8 cellular contexts compared by ENCODE assay signal in genomic region chr16:29925173-29925804, GRCh38. TPM values are rescaled to one million over a fixed set of nuclear protein-coding genes. Genes with fewer than 3 reads are reported as not detected.
A peak's percentile ranks its signal among the peaks of the same experiment; 100 is the strongest.
DNase-seq lines count a peak whose midpoint lies in the region; ATAC-seq lines count a peak whose summit lies in the region.

No MANE protein-coding gene starts in this region.

- peak overlapping the region; percentile 91 for H3K27ac Mint-ChIP-seq in activated T-cell treated with anti-CD3 and anti-CD28 coated beads, Interleukin-2, amount 50 U/mL, for 24 hours
- H3K27ac Mint-ChIP-seq in activated CD4-positive, alpha-beta memory T cell treated with anti-CD3 and anti-CD28 coated beads for 36 hours = peak overlapping the region; percentile 26

- H3K9me3 Mint-ChIP-seq in activated T-cell treated with anti-CD3 and anti-CD28 coated beads, Interleukin-2, amount 50 U/mL, for 24 hours = no peaks in the 10 kb centered on the region
- H3K9me3 Mint-ChIP-seq in activated CD4-positive, alpha-beta memory T cell treated with anti-CD3 and anti-CD28 coated beads for 36 hours = no peaks in the 10 kb centered on the region

- H3K4me1 ChIP-seq in iPS DF 6.9 (ENCODE audit: control insufficient read depth, insufficient read depth, low read length) (no peaks in the 10 kb centered on the region), skeletal muscle satellite cell (ENCODE audit: control insufficient read depth, insufficient read depth, low read length) (peaks cover 22% of the 10 kb centered on the region)

- ATAC-seq in GM21576 (IDR thresholded peaks at IDR 0.05; ENCODE audit: unreplicated experiment) (no peak), GM18907 (IDR thresholded peaks at IDR 0.05; ENCODE audit: unreplicated experiment) (no peak)

- no peaks in the 10 kb centered on the region for H3K27me3 Mint-ChIP-seq in activated T-cell treated with anti-CD3 and anti-CD28 coated beads, Interleukin-2, amount 50 U/mL, for 24 hours
- no peaks in the 10 kb centered on the region for H3K27me3 Mint-ChIP-seq in activated CD4-positive, alpha-beta memory T cell treated with anti-CD3 and anti-CD28 coated beads for 36 hours

- POLR2A ChIA-PET in activated CD4-positive, alpha-beta memory T cell treated with anti-CD3 and anti-CD28 coated beads for 36 hours (lab: Charles Lee) = interaction anchor here (0.8 to 2.3 kb wide), 16 partner anchors 9 to 140 kb away, joined by 3 to 13 read pairs (median 6); partner anchors contain the start of genes ALDOA, ASPHD1, CDIPT and HIRIP3

- H3K27ac ChIP-seq in iPS DF 6.9 (ENCODE audit: low read length) = no peak overlapping the region

- H3K36me3 Mint-ChIP-seq in activated T-cell treated with anti-CD3 and anti-CD28 coated beads, Interleukin-2, amount 50 U/mL, for 24 hours (ENCODE audit: low read depth) = peaks cover 51% of the 10 kb centered on the region
- peaks cover 11% of the 10 kb centered on the region for H3K36me3 Mint-ChIP-seq in activated CD4-positive, alpha-beta memory T cell treated with anti-CD3 and anti-CD28 coated beads for 36 hours

- H3K36me3 ChIP-seq in iPS DF 6.9 (ENCODE audit: control insufficient read depth, insufficient read depth, low read length) (0 out of 2 replicates have a peak, but pooled peaks cover 3% of the 10 kb centered on the region), skeletal muscle satellite cell (ENCODE audit: insufficient read depth, low read length) (peaks cover 29% of the 10 kb centered on the region)

- DNase-seq in activated T-cell treated with anti-CD3 and anti-CD28 coated beads, Interleukin-2, amount 50 U/mL, for 24 hours = no peak
- DNase-seq in activated T-cell treated with anti-CD3 and anti-CD28 coated beads for 4 hours = no peak
- peak; percentile 13 for DNase-seq in activated CD4-positive, alpha-beta memory T cell treated with anti-CD3 and anti-CD28 coated beads for 36 hours
- DNase-seq in iPS DF 6.9 (ENCODE audit: low read depth, low spot score) = no peak
- DNase-seq in amniotic stem cell (lab: John Stamatoyannopoulos, UW) = no peak

- H3K9ac ChIP-seq in skeletal muscle satellite cell (ENCODE audit: low read depth, low read length) = peak overlapping the region; percentile 90

- H3K4me3 Mint-ChIP-seq in activated T-cell treated with anti-CD3 and anti-CD28 coated beads, Interleukin-2, amount 50 U/mL, for 24 hours = peak overlapping the region; percentile 89
- peak overlapping the region; percentile 82 for H3K4me3 Mint-ChIP-seq in activated CD4-positive, alpha-beta memory T cell treated with anti-CD3 and anti-CD28 coated beads for 36 hours

- WGBS in iPS DF 6.9 (ENCODE audit: insufficient coverage, insufficient read length) = 100% methylated on average over 1 of the region's 14 CpGs

- no peaks in the 10 kb centered on the region for H3K27me3 ChIP-seq in iPS DF 6.9 (ENCODE audit: control insufficient read depth, insufficient read depth, low read length)
- no peaks in the 10 kb centered on the region for H3K27me3 ChIP-seq in skeletal muscle satellite cell (ENCODE audit: control insufficient read depth, insufficient read depth, low read length)

- peaks cover 44% of the 10 kb centered on the region for H3K4me1 Mint-ChIP-seq in activated T-cell treated with anti-CD3 and anti-CD28 coated beads, Interleukin-2, amount 50 U/mL, for 24 hours (ENCODE audit: low read depth)
- peaks cover 44% of the 10 kb centered on the region for H3K4me1 Mint-ChIP-seq in activated CD4-positive, alpha-beta memory T cell treated with anti-CD3 and anti-CD28 coated beads for 36 hours (ENCODE audit: low read depth)

- intact Hi-C loops in activated CD4-positive, alpha-beta memory T cell treated with anti-CD3 and anti-CD28 coated beads for 36 hours (cut with micrococcal nuclease) = loop anchor here (5.0 kb wide), 1 partner anchor 37 kb away; the partner anchor contains the start of gene TMEM219

- H3K9me3 ChIP-seq in iPS DF 6.9 (ENCODE audit: control insufficient read depth, insufficient read depth, low read length) (no peaks in the 10 kb centered on the region), skeletal muscle satellite cell (replicated peaks; ENCODE audit: low read length) (no peaks in the 10 kb centered on the region)

- CTCF ChIA-PET in activated CD4-positive, alpha-beta memory T cell treated with anti-CD3 and anti-CD28 coated beads for 36 hours (lab: Charles Lee) = interaction anchor here (0.6 to 2.6 kb wide), 4 partner anchors 9 to 77 kb away, joined by 3 to 12 read pairs (median 5); partner anchors contain the start of gene ASPHD1

- H3K4me3 ChIP-seq in iPS DF 6.9 (ENCODE audit: low read length) = peak overlapping the region; percentile 90
- peak overlapping the region; percentile 93 for H3K4me3 ChIP-seq in skeletal muscle satellite cell (ENCODE audit: low read length)

- H3K4me2 ChIP-seq in skeletal muscle satellite cell (ENCODE audit: low read length) = peak overlapping the region; percentile 98

RNA-seq across cellular contexts. Expression of gene KCTD13, which starts 0.7 kb away (rescaled TPM):
- total RNA-seq in activated CD4-positive, alpha-beta memory T cell treated with anti-CD3 and anti-CD28 coated beads for 36 hours = 10 to 100 TPM; 36.6 to 37.9 TPM
- total RNA-seq in skeletal muscle satellite cell (2012; rRNA removed) = 11.4 and 14.4 TPM in 2 replicates

RNA-seq across cellular contexts. Expression of gene ASPHD1, which starts 25.0 kb away (rescaled TPM):
- 1 to 10 TPM; 1.6 to 1.9 TPM for total RNA-seq in activated CD4-positive, alpha-beta memory T cell treated with anti-CD3 and anti-CD28 coated beads for 36 hours
- total RNA-seq in skeletal muscle satellite cell (2012; rRNA removed) = 11.4 and 11.7 TPM in 2 replicates

RNA-seq across cellular contexts. Expression of gene SEZ6L2, which starts 25.9 kb away (rescaled TPM):
- total RNA-seq in activated CD4-positive, alpha-beta memory T cell treated with anti-CD3 and anti-CD28 coated beads for 36 hours = under 1 TPM; 0.38 to 0.58 TPM
- total RNA-seq in skeletal muscle satellite cell (2012; rRNA removed) = 2.8 and 3.1 TPM in 2 replicates

RNA-seq across cellular contexts. Expression of gene TMEM219, which starts 36.6 kb away (rescaled TPM):
- total RNA-seq in activated CD4-positive, alpha-beta memory T cell treated with anti-CD3 and anti-CD28 coated beads for 36 hours = 10 to 100 TPM; 57.1 to 64.8 TPM
- total RNA-seq in skeletal muscle satellite cell (2012; rRNA removed) = 61.6 and 63.6 TPM in 2 replicates

RNA-seq across cellular contexts. Expression of gene TAOK2, which starts 48.4 kb away (rescaled TPM):
- 10 to 100 TPM; 27.2 to 28.2 TPM for total RNA-seq in activated CD4-positive, alpha-beta memory T cell treated with anti-CD3 and anti-CD28 coated beads for 36 hours
- total RNA-seq in skeletal muscle satellite cell (2012; rRNA removed) = 46.4 and 48.5 TPM in 2 replicates
